In genomic region chr17:82205720-82206508, GRCh38 we compare ENCODE assay signal across 8 cellular contexts. TPM values are rescaled to one million over a fixed set of nuclear protein-coding genes. Genes with fewer than 3 reads are reported as not detected.
DNase-seq lines count a peak whose midpoint lies in the region; ATAC-seq lines count a peak whose summit lies in the region.

No MANE protein-coding gene starts in this region.

- H3K4me3 Mint-ChIP-seq in CD8-positive, alpha-beta memory T cell, result peak overlapping the region; percentile 26 to 79 (median 65)

- peak overlapping the region; percentile 69 for H3K27ac ChIP-seq in CD8-positive, alpha-beta memory T cell (ENCODE audit: low read depth, low read length)

- peaks cover 0 to 6% (median 4%) of the 10 kb centered on the region in 3 donors for H3K36me3 Mint-ChIP-seq in CD8-positive, alpha-beta memory T cell

- no peaks in the 10 kb centered on the region for H3K27me3 Mint-ChIP-seq in CD8-positive, alpha-beta memory T cell

- peaks cover 36 to 56% (median 38%) of the 10 kb centered on the region in 3 donors for H3K4me1 Mint-ChIP-seq in CD8-positive, alpha-beta memory T cell

- intact Hi-C loops in cardiac septum (cut with DNase I), result loop anchor here (5.0 kb wide), 1 partner anchor 116 kb away; no protein-coding TSS in a partner anchor
- intact Hi-C loops in posterior vena cava (cut with DNase I), result loop anchor here (10.0 kb wide), 1 partner anchor 119 kb away; no protein-coding TSS in a partner anchor

- no peaks in the 10 kb centered on the region for H3K9me3 ChIP-seq in CD8-positive, alpha-beta memory T cell (ENCODE audit: low read length)
- no peaks in the 10 kb centered on the region for H3K9me3 ChIP-seq in adipocyte (ENCODE audit: control insufficient read depth, low read length)

- no peaks in the 10 kb centered on the region for H3K27me3 ChIP-seq in CD8-positive, alpha-beta memory T cell (ENCODE audit: insufficient read depth, low read length, poor library complexity, severe bottlenecking)
- no peaks in the 10 kb centered on the region for H3K27me3 ChIP-seq in adipocyte (replicated peaks; ENCODE audit: control insufficient read depth, insufficient read depth, low read length)

- POLR2A ChIA-PET in CD8-positive, alpha-beta memory T cell (lab: Charles Lee), result interaction anchor here (0.6 to 2.1 kb wide), 8 partner anchors 11 to 168 kb away, joined by 3 to 10 read pairs (median 3); partner anchors contain the start of genes DCXR and SLC16A3

- H3K4me3 ChIP-seq in CD8-positive, alpha-beta memory T cell (ENCODE audit: low read length), result peak overlapping the region; percentile 30
- peak overlapping the region; percentile 35 for H3K4me3 ChIP-seq in adipocyte (ENCODE audit: low read length)

- peaks cover 26% of the 10 kb centered on the region for H3K4me1 ChIP-seq in CD8-positive, alpha-beta memory T cell (ENCODE audit: insufficient read depth, low read length)
- H3K4me1 ChIP-seq in adipocyte (ENCODE audit: control insufficient read depth, insufficient read depth, low read length), result peaks cover 18% of the 10 kb centered on the region

- no peaks in the 10 kb centered on the region for H3K36me3 ChIP-seq in CD8-positive, alpha-beta memory T cell (ENCODE audit: insufficient read depth, low read length)
- peaks cover 5% of the 10 kb centered on the region for H3K36me3 ChIP-seq in adipocyte (ENCODE audit: control insufficient read depth, insufficient read depth, low read length, severe bottlenecking)

- peak overlapping the region; percentile 93 to 98 (median 96) for H3K27ac Mint-ChIP-seq in CD8-positive, alpha-beta memory T cell

- ATAC-seq in HG02970 (IDR thresholded peaks at IDR 0.05; ENCODE audit: low FRiP score, unreplicated experiment), result no peak

- peak; percentile 67 to 86 (median 78) for DNase-seq in CD8-positive, alpha-beta memory T cell
- DNase-seq in H4 (ENCODE audit: low spot score), result peak; percentile 90
- DNase-seq in NCI-H1436 (lab: John Stamatoyannopoulos, UW), result peak; percentile 90
- peak; percentile 51 to 76 for DNase-seq in SW 1271 (lab: John Stamatoyannopoulos, UW)
- peak; percentile 96 for DNase-seq in adipocyte (ENCODE audit: low read depth)
- peak; percentile 93 for DNase-seq in cardiac septum (ENCODE audit: low spot score)
- peak; percentile 95 for DNase-seq in posterior vena cava (ENCODE audit: low spot score)

- H3K9ac ChIP-seq in adipocyte (ENCODE audit: low read length), result peak overlapping the region; percentile 84

- H3K9me3 Mint-ChIP-seq in CD8-positive, alpha-beta memory T cell, result no peaks in the 10 kb centered on the region

- CTCF ChIA-PET in CD8-positive, alpha-beta memory T cell (lab: Charles Lee), result interaction anchor here (0.7 to 2.6 kb wide), 19 partner anchors 9 to 247 kb away, joined by 3 to 17 read pairs (median 4); partner anchors contain the start of genes CD7 and SLC16A3

RNA-seq across cellular contexts. Expression of gene CCDC57, which starts 6.7 kb away (rescaled TPM):
- total RNA-seq in CD8-positive, alpha-beta memory T cell, result 10 to 100 TPM; 69.8 to 77.6 TPM
- polyA plus RNA-seq in CD8-positive, alpha-beta memory T cell, result 39.2 TPM
- 1.8 and 4.7 TPM in 2 replicates for total RNA-seq in H4 (2014; rRNA removed; shearing (Covaris generic))
- total RNA-seq in cardiac septum (10.6 TPM), posterior vena cava (10 to 100 TPM; 20.3 to 28.5 TPM)

RNA-seq across cellular contexts. Expression of gene SLC16A3, which starts 22.9 kb away (rescaled TPM):
- 10 to 100 TPM; 27.5 to 31.8 TPM for total RNA-seq in CD8-positive, alpha-beta memory T cell
- 3.3 TPM for polyA plus RNA-seq in CD8-positive, alpha-beta memory T cell
- 22.2 and 30.0 TPM in 2 replicates for total RNA-seq in H4 (2014; rRNA removed; shearing (Covaris generic))
- total RNA-seq in cardiac septum (20.7 TPM), posterior vena cava (10 to 100 TPM; 53.7 to 65.6 TPM)
